21 cellular contexts compared by ENCODE assay signal in the genomic region with DNA sequence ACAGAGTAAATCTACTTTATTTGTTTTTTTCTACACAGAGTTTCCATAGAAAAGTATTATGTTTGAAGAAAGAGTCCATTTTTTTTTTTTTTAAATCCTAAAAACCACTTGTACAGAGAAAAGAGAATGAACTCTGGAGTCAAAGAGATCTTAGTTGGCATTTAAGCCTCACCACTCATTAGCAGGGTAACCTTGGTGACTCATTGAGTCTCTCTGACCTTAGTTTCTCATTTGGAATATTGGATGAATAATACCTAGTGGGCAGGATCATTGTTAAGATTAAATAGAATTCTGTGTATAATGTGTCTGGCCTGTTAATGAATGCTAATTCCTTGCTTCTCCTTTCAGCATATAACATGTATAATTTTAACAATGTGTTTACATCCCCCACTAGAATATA.
"Had no signal": no experiment of that assay in that cellular context is flagged by ENCODE, and none has a peak within 500 bp of the region (broad histone marks: within the 10 kb centered on the region; RNA-seq: fewer than 3 reads in every experiment).

No MANE protein-coding gene starts in this region.

- H3K4me1 Mint-ChIP-seq: activated CD8-positive, alpha-beta memory T cell treated with anti-CD3 and anti-CD28 coated beads, Interleukin-2, amount 10 ng/mL, durations not matched to agents 7 days and 5 days; mesothelial cell of epicardium; nephron had no signal

- H3K36me3 Mint-ChIP-seq: activated CD8-positive, alpha-beta memory T cell treated with anti-CD3 and anti-CD28 coated beads, Interleukin-2, amount 10 ng/mL, durations not matched to agents 7 days and 5 days; mesothelial cell of epicardium had no signal

- H3K4me3 Mint-ChIP-seq: activated CD8-positive, alpha-beta memory T cell treated with anti-CD3 and anti-CD28 coated beads, Interleukin-2, amount 10 ng/mL, durations not matched to agents 7 days and 5 days; mesothelial cell of epicardium; nephron; stimulated activated naive CD8-positive, alpha-beta T cell treated with anti-CD3 and anti-CD28 coated beads, Interleukin-15, Interleukin-2, amounts not matched to agents 100 ng/mL and 50 ng/mL, for 24 hours; T-helper 1 cell treated with Interleukin-12 subunit alpha and Interleukin-12 subunit beta and Interleukin-4 antibody, amounts not matched to agents 30 μg/mL and 1 μg/mL, for 36 hours had no signal

- DNase-seq: activated CD4-positive, CD25-positive, alpha-beta regulatory T cell treated with anti-CD3 and anti-CD28 coated beads, Interleukin-2, amount 50 U/mL, for 72 hours; activated CD8-positive, alpha-beta memory T cell treated with anti-CD3 and anti-CD28 coated beads, Interleukin-2, amount 10 ng/mL, durations not matched to agents 7 days and 5 days; activated naive CD4-positive, alpha-beta T cell treated with Interleukin-2 at 50 U/mL for 16 hours; aorta; cortex of kidney; islet precursor cell; posterior cingulate gyrus; retina; stimulated activated CD8-positive, alpha-beta memory T cell treated with anti-CD3 and anti-CD28 coated beads, Interleukin-4, amount 100 ng/mL, for 48 hours; transverse colon; uterus had no signal

- H3K4me3 ChIP-seq: breast epithelium, esophagus muscularis mucosa, hepatocyte, lung, suprapubic skin, transverse colon, uterus had no signal

- ATAC-seq: activated CD8-positive, alpha-beta memory T cell treated with anti-CD3 and anti-CD28 coated beads, Interleukin-2, amount 10 ng/mL, durations not matched to agents 7 days and 5 days; left lobe of liver had no signal

- H3K27ac Mint-ChIP-seq: activated CD8-positive, alpha-beta memory T cell treated with anti-CD3 and anti-CD28 coated beads, Interleukin-2, amount 10 ng/mL, durations not matched to agents 7 days and 5 days; mesothelial cell of epicardium; nephron; T-helper 1 cell treated with Interleukin-12 subunit alpha and Interleukin-12 subunit beta and Interleukin-4 antibody, amounts not matched to agents 30 μg/mL and 1 μg/mL, for 36 hours had no signal

- H3K9me3 Mint-ChIP-seq: mesothelial cell of epicardium; nephron; stimulated activated naive CD8-positive, alpha-beta T cell treated with anti-CD3 and anti-CD28 coated beads, Interleukin-15, Interleukin-2, amounts not matched to agents 100 ng/mL and 50 ng/mL, for 24 hours; T-helper 1 cell treated with Interleukin-12 subunit alpha and Interleukin-12 subunit beta and Interleukin-4 antibody, amounts not matched to agents 30 μg/mL and 1 μg/mL, for 36 hours had no signal

- H3K27me3 Mint-ChIP-seq: activated CD8-positive, alpha-beta memory T cell treated with anti-CD3 and anti-CD28 coated beads, Interleukin-2, amount 10 ng/mL, durations not matched to agents 7 days and 5 days; stimulated activated naive CD8-positive, alpha-beta T cell treated with anti-CD3 and anti-CD28 coated beads, Interleukin-15, Interleukin-2, amounts not matched to agents 100 ng/mL and 50 ng/mL, for 24 hours had no signal
